Comparison of ENCODE assay signal across 8 cellular contexts in genomic region chr10:70492786-70493659, GRCh38. TPM values are rescaled to one million over a fixed set of nuclear protein-coding genes. Genes with fewer than 3 reads are reported as not detected.
DNase-seq lines count a peak whose midpoint lies in the region; ATAC-seq, FAIRE-seq and TF ChIP-seq lines count a peak whose summit lies in the region.

No MANE protein-coding gene starts in this region.

- H2BK12ac ChIP-seq in trophoblast cell (ENCODE audit: low read length) = no peak overlapping the region

- H2AK5ac ChIP-seq in trophoblast cell (ENCODE audit: low read length) = no peak overlapping the region

- H3K36me3 Mint-ChIP-seq in astrocyte (ENCODE audit: low read depth, unreplicated experiment) (no peaks in the 10 kb centered on the region), HFFc6 (ENCODE audit: low read depth) (no peaks in the 10 kb centered on the region)

- no peak overlapping the region for H3K18ac ChIP-seq in trophoblast cell (ENCODE audit: low read length)

- H3K4ac ChIP-seq in trophoblast cell (ENCODE audit: low read depth, low read length) = no peak overlapping the region

- H3K23ac ChIP-seq in trophoblast cell (ENCODE audit: low read length) = no peak overlapping the region

- no peaks in the 10 kb centered on the region for H3K27me3 ChIP-seq in astrocyte (ENCODE audit: insufficient read depth, low read length)
- H3K27me3 ChIP-seq in trophoblast cell (ENCODE audit: insufficient read depth, low read length) = no peaks in the 10 kb centered on the region
- H3K27me3 ChIP-seq in colonic mucosa = no peaks in the 10 kb centered on the region

- H3K27ac Mint-ChIP-seq in astrocyte (ENCODE audit: unreplicated experiment) (no peak overlapping the region), HFFc6 (no peak overlapping the region)

- H3K9me3 Mint-ChIP-seq in astrocyte (ENCODE audit: unreplicated experiment) = no peaks in the 10 kb centered on the region
- H3K9me3 Mint-ChIP-seq in HFFc6 = no peaks in the 10 kb centered on the region

- FAIRE-seq in astrocyte (lab: Jason Lieb, UNC) (no peak), urothelium cell line (lab: Jason Lieb, UNC) (no peak)

- no peak overlapping the region for H4K12ac ChIP-seq in trophoblast cell (ENCODE audit: low read depth, low read length)

- no peak overlapping the region for H2BK120ac ChIP-seq in trophoblast cell (ENCODE audit: insufficient read depth, low read length, poor library complexity)

- H3K79me2 ChIP-seq in astrocyte (ENCODE audit: insufficient read depth, low read length) (no peaks in the 10 kb centered on the region), trophoblast cell (ENCODE audit: control insufficient read depth, insufficient read depth, low read length, poor library complexity) (no peaks in the 10 kb centered on the region)

- DNase-seq in astrocyte (ENCODE audit: low read depth) (peak; percentile 74), trophoblast cell (peak; percentile 47 to 48), HFFc6 (no peak), colonic mucosa (no peak), urothelium cell line (ENCODE audit: low spot score) (no peak), NK-92 (lab: John Stamatoyannopoulos, UW; ENCODE audit: unreplicated experiment) (no peak)

- H3K4me3 ChIP-seq in astrocyte (ENCODE audit: insufficient read depth, low read depth, low read length) (no peak overlapping the region), trophoblast cell (ENCODE audit: low read depth, low read length) (no peak overlapping the region), colonic mucosa (no peak overlapping the region)

- H4K91ac ChIP-seq in trophoblast cell (ENCODE audit: low read depth, low read length) = no peak overlapping the region

- no CpG with 5 or more reads among the region's 10 CpGs for WGBS in trophoblast cell (ENCODE audit: extremely low coverage, insufficient coverage, insufficient read length)

- no peaks in the 10 kb centered on the region for H4K20me1 ChIP-seq in astrocyte (ENCODE audit: insufficient read depth, low read length)

- ATAC-seq in GM19395 (IDR thresholded peaks at IDR 0.05; ENCODE audit: unreplicated experiment) (peak; percentile 34), HG03460 (IDR thresholded peaks at IDR 0.05; ENCODE audit: unreplicated experiment) (peak; percentile 20)

- H3K4me1 ChIP-seq in astrocyte (ENCODE audit: insufficient read depth, low read length) = peaks cover 11% of the 10 kb centered on the region
- peaks cover 0 to 3% of the 10 kb centered on the region in 2 experiments for H3K4me1 ChIP-seq in trophoblast cell (ENCODE audit: control insufficient read depth in 1 of 2, insufficient read depth in 2 of 2, low read length in 2 of 2)
- H3K4me1 ChIP-seq in colonic mucosa = no peaks in the 10 kb centered on the region

- no peak overlapping the region for H3K14ac ChIP-seq in trophoblast cell (ENCODE audit: low read length)

- intact Hi-C loops in colonic mucosa (cut with DNase I) = no loop called here

- H3K36me3 ChIP-seq in astrocyte (ENCODE audit: insufficient read depth, low read length) (no peaks in the 10 kb centered on the region), trophoblast cell (ENCODE audit: control insufficient read depth in 1 of 2, insufficient read depth in 2 of 2, low read length in 2 of 2) (no peaks in the 10 kb centered on the region), colonic mucosa (no peaks in the 10 kb centered on the region)

- H4K8ac ChIP-seq in trophoblast cell (ENCODE audit: low read depth, low read length) = no peak overlapping the region

- no peak overlapping the region for H2AFZ ChIP-seq in astrocyte (ENCODE audit: low read depth, low read length)
- H2AFZ ChIP-seq in trophoblast cell (ENCODE audit: insufficient read depth, low read length, poor library complexity) = no peak overlapping the region

- peak overlapping the region; percentile 8 for H3K4me2 ChIP-seq in astrocyte (ENCODE audit: low read length)
- H3K4me2 ChIP-seq in trophoblast cell (ENCODE audit: low read length) = no peak overlapping the region

- H3K27me3 Mint-ChIP-seq in astrocyte (ENCODE audit: low read depth, unreplicated experiment) = peaks cover 8% of the 10 kb centered on the region
- H3K27me3 Mint-ChIP-seq in HFFc6 (ENCODE audit: insufficient read depth) = peaks cover 41% of the 10 kb centered on the region

- peaks cover 17% of the 10 kb centered on the region for H3K4me1 Mint-ChIP-seq in astrocyte (ENCODE audit: low read depth, unreplicated experiment)
- no peaks in the 10 kb centered on the region for H3K4me1 Mint-ChIP-seq in HFFc6 (ENCODE audit: low read depth)

- H3K27ac ChIP-seq in astrocyte (ENCODE audit: low read depth, low read length) = no peak overlapping the region
- no peak overlapping the region for H3K27ac ChIP-seq in trophoblast cell (ENCODE audit: low read depth, low read length)
- H3K27ac ChIP-seq in colonic mucosa = no peak overlapping the region

- no peaks in the 10 kb centered on the region for H3K79me1 ChIP-seq in trophoblast cell (ENCODE audit: low read length)

- no peak overlapping the region for H2BK5ac ChIP-seq in trophoblast cell (ENCODE audit: low read depth, low read length, poor library complexity)

- H3K4me3 Mint-ChIP-seq in astrocyte (ENCODE audit: unreplicated experiment) (no peak overlapping the region), HFFc6 (no peak overlapping the region)

- H3K9ac ChIP-seq in astrocyte (ENCODE audit: low read length) = no peak overlapping the region
- H3K9ac ChIP-seq in trophoblast cell (ENCODE audit: low read length) = no peak overlapping the region
- H3K9ac ChIP-seq in colonic mucosa (ENCODE audit: low read depth in 2 of 2, low read length in 2 of 2) = no peak overlapping the region

- no peaks in the 10 kb centered on the region for H3K9me3 ChIP-seq in astrocyte (ENCODE audit: insufficient read depth, low read depth, low read length)
- H3K9me3 ChIP-seq in trophoblast cell (ENCODE audit: insufficient read depth, low read depth, low read length) = no peaks in the 10 kb centered on the region
- no peaks in the 10 kb centered on the region for H3K9me3 ChIP-seq in colonic mucosa

- TF ChIP-seq CTCF in astrocyte (IDR thresholded peaks at IDR 0.05; ENCODE audit: insufficient read depth, low read depth, low read length) = no peak
- no peak for TF ChIP-seq CTCF in HFFc6 (IDR thresholded peaks at IDR 0.05)
- TF ChIP-seq CTCF in colonic mucosa (IDR thresholded peaks at IDR 0.05) = no peak

RNA-seq across cellular contexts. Expression of gene PALD1, which starts 14.5 kb away (rescaled TPM):
- 1.8 and 2.0 TPM in 2 replicates for total RNA-seq in astrocyte
- 0.01 and 0.04 TPM in 2 replicates for polyA plus RNA-seq in trophoblast cell (2013)
- not detected for total RNA-seq in HFFc6 (2021; fragmentation: NEBNext Ultra II Directional; extraction: Animal tissue kit (Norgen Biotek cat#: 25700))
- total RNA-seq in colonic mucosa = 1 to 10 TPM; 1.3 to 2.5 TPM

RNA-seq across cellular contexts. Expression of gene NODAL, which starts 51.5 kb away (rescaled TPM):
- 0.43 TPM in 1 of 2 replicates, not detected in the other for total RNA-seq in astrocyte
- polyA plus RNA-seq in trophoblast cell (2013) = 0.15 and 0.26 TPM in 2 replicates
- not detected for total RNA-seq in HFFc6 (2021; fragmentation: NEBNext Ultra II Directional; extraction: Animal tissue kit (Norgen Biotek cat#: 25700))
- under 1 TPM in 1 of 2 donors, not detected in 1; 0.17 TPM for total RNA-seq in colonic mucosa

Comparison
In these comparisons a context has a peak if more than half of its experiments do, and no peak if none do; other contexts are left out.
1. DNase-seq: peak in astrocyte (single experiment) and trophoblast cell (2 of 2); none in HFFc6 (single experiment), colonic mucosa (single experiment), urothelium cell line (single experiment) and NK-92 (single experiment).